1 cellular context compared by ENCODE assay signal in genomic region chr13:36966404-36966803, GRCh38.
TF ChIP-seq lines count a peak whose summit lies in the region.

No MANE protein-coding gene starts in this region.

TF ChIP-seq in endothelial cell of umbilical vein, 7 proteins besides CTCF, POLR2A, EP300 and RAD21 (continued from another document):
- TF ChIP-seq FOS (IDR thresholded peaks at IDR 0.05; ENCODE audit: borderline replicate concordance, insufficient read depth, low read length) = no peak
- TF ChIP-seq MYC (IDR thresholded peaks at IDR 0.05; ENCODE audit: low read depth, low read length) = no peak
- TF ChIP-seq POLR2AphosphoS5 (IDR thresholded peaks at IDR 0.05; ENCODE audit: insufficient read depth, low read depth, low read length) = no peak
- no peak for TF ChIP-seq MAX (IDR thresholded peaks at IDR 0.05; ENCODE audit: insufficient read depth, insufficient read length)
